ENCODE assay signal across 8 cellular contexts in the genomic region with DNA sequence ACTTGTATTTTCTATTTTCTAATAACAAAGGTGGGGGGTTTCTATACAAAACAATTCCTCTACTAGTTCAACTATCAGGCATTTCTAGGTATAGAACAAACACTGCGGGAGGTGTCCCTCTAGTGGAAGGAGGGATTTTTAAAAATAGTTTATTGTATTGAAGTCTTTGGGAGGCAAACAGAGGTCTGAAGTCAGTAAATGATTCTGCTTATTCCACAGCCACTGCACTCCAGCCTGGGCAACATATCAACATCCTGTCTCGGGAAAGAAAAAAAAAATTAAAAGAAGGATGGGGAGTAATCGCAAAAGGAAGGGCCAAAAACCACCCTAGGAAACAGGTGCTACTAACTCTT. TPM values are rescaled to one million over a fixed set of nuclear protein-coding genes. Genes with fewer than 3 reads are reported as not detected.
A peak's percentile ranks its signal among the peaks of the same experiment; 100 is the strongest.
DNase-seq lines count a peak whose midpoint lies in the region; ATAC-seq, FAIRE-seq and TF ChIP-seq lines count a peak whose summit lies in the region.

No MANE protein-coding gene starts in this region.

- H3K36me3 ChIP-seq in astrocyte (ENCODE audit: insufficient read depth, low read length) (peaks cover 3% of the 10 kb centered on the region), iPS-18a (ENCODE audit: control insufficient read depth, low read depth, low read length) (no peaks in the 10 kb centered on the region), small intestine (ENCODE audit: control insufficient read depth in 2 of 2, insufficient read depth in 2 of 2, low read length in 2 of 2) (no peaks in the 10 kb centered on the region)

- peaks cover 11% of the 10 kb centered on the region for H3K79me2 ChIP-seq in astrocyte (ENCODE audit: insufficient read depth, low read length)

- peak overlapping the region; percentile 28; the same call in 2 of the 3 replicates for H3K4me3 ChIP-seq in A549
- H3K4me3 ChIP-seq in astrocyte (ENCODE audit: insufficient read depth, low read depth, low read length): peak overlapping the region; percentile 48
- peak overlapping the region; percentile 43 for H3K4me3 ChIP-seq in iPS-18a (ENCODE audit: low read length)
- no peak overlapping the region for H3K4me3 ChIP-seq in small intestine (ENCODE audit: low read depth in 1 of 2, low read length in 2 of 2)

- H2AFZ ChIP-seq in astrocyte (ENCODE audit: low read depth, low read length): peak overlapping the region; percentile 61

- no peak overlapping the region for H3K27ac Mint-ChIP-seq in astrocyte (ENCODE audit: unreplicated experiment)

- peaks cover 4% of the 10 kb centered on the region for H4K20me1 ChIP-seq in astrocyte (ENCODE audit: insufficient read depth, low read length)

- peaks cover 15% of the 10 kb centered on the region for H3K4me1 Mint-ChIP-seq in astrocyte (ENCODE audit: low read depth, unreplicated experiment)

- WGBS in A549 (ENCODE audit: missing lambda C conversion rate): 0% methylated on average over 3 of the region's 3 CpGs
- 0 to 2% (median 0%) methylated on average over 3 of the region's 3 CpGs for WGBS in small intestine, 3 donors

- POLR2A ChIA-PET in A549 (lab: Yijun Ruan, JAX): interaction anchor here (1.0 to 1.2 kb wide), 3 partner anchors 12 to 366 kb away, joined by 3 to 9 read pairs (median 3); no protein-coding TSS in a partner anchor

- H3K4me3 Mint-ChIP-seq in astrocyte (ENCODE audit: unreplicated experiment): peak overlapping the region; percentile 97

- CTCF ChIA-PET in A549 (lab: Yijun Ruan, JAX): interaction anchor here (0.5 to 4.3 kb wide), 42 partner anchors 8 to 551 kb away, joined by 3 to 47 read pairs (median 4); no protein-coding TSS in a partner anchor

- H3K4me1 ChIP-seq in A549: peaks cover 25% of the 10 kb centered on the region
- H3K4me1 ChIP-seq in astrocyte (ENCODE audit: insufficient read depth, low read length): peaks cover 17% of the 10 kb centered on the region
- peaks cover 3% of the 10 kb centered on the region for H3K4me1 ChIP-seq in iPS-18a (ENCODE audit: control insufficient read depth, low read depth, low read length)
- peaks cover 2 to 7% of the 10 kb centered on the region in 2 donors for H3K4me1 ChIP-seq in small intestine (ENCODE audit: control insufficient read depth in 2 of 2, insufficient read depth in 1 of 2, low read depth in 1 of 2, low read length in 1 of 2)

- peak; percentile 23 to 47; a peak in 4 of 5 replicates for TF ChIP-seq RAD21 in A549 (conservative IDR thresholded peaks at IDR 0.05 in 1 of 2, IDR thresholded peaks at IDR 0.05 in 1 of 2)

- H3K9me3 ChIP-seq in A549: no peaks in the 10 kb centered on the region
- no peaks in the 10 kb centered on the region for H3K9me3 ChIP-seq in astrocyte (ENCODE audit: insufficient read depth, low read depth, low read length)
- no peaks in the 10 kb centered on the region for H3K9me3 ChIP-seq in iPS-18a (ENCODE audit: control insufficient read depth, low read depth, low read length)
- H3K9me3 ChIP-seq in small intestine (ENCODE audit: control insufficient read depth, low read depth): no peaks in the 10 kb centered on the region

- TF ChIP-seq EP300 in A549 (IDR thresholded peaks at IDR 0.05): no peak

- H3K27me3 Mint-ChIP-seq in astrocyte (ENCODE audit: low read depth, unreplicated experiment): peaks cover 3% of the 10 kb centered on the region

- TF ChIP-seq POLR2A in A549 (IDR thresholded peaks at IDR 0.05; ENCODE audit: low read length): no peak

- TF ChIP-seq CTCF in A549 (IDR thresholded peaks at IDR 0.05) (no peak), astrocyte (IDR thresholded peaks at IDR 0.05; ENCODE audit: insufficient read depth, low read depth, low read length) (no peak)

- ATAC-seq in A549 (peak; percentile 61), GM21360 (IDR thresholded peaks at IDR 0.05; ENCODE audit: unreplicated experiment) (no peak)

- peak overlapping the region; percentile 96 for H3K9ac ChIP-seq in astrocyte (ENCODE audit: low read length)
- H3K9ac ChIP-seq in iPS-18a (ENCODE audit: low read length): peak overlapping the region; percentile 49

- H3K27ac ChIP-seq in A549: peak overlapping the region; percentile 59 to 75
- H3K27ac ChIP-seq in astrocyte (ENCODE audit: low read depth, low read length): peak overlapping the region; percentile 19
- H3K27ac ChIP-seq in iPS-18a (ENCODE audit: low read length): peak overlapping the region; percentile 71
- no peak overlapping the region for H3K27ac ChIP-seq in small intestine (ENCODE audit: low read depth in 1 of 2, low read length in 1 of 2)

- H3K9me3 Mint-ChIP-seq in astrocyte (ENCODE audit: unreplicated experiment): no peaks in the 10 kb centered on the region

- H3K4me2 ChIP-seq in A549: peak overlapping the region; percentile 82
- H3K4me2 ChIP-seq in astrocyte (ENCODE audit: low read length): peak overlapping the region; percentile 96

- DNase-seq in A549 (ENCODE audit: low read depth in 1 of 2, low spot score in 1 of 2) (peak in 1 of 2 experiments; percentile 40), GM18507 (ENCODE audit: extremely low spot score, insufficient read length, low read depth) (peak; percentile 14), NCI-H526 treated with DMSO at 0.1 percent for 48 hours (lab: John Stamatoyannopoulos, UW) (peak; percentile 66), astrocyte (ENCODE audit: low read depth) (peak; percentile 31), small intestine (peak; percentile 44), islet precursor cell (no peak)

- H3K36me3 Mint-ChIP-seq in astrocyte (ENCODE audit: low read depth, unreplicated experiment): no peaks in the 10 kb centered on the region

- H3K27me3 ChIP-seq in astrocyte (ENCODE audit: insufficient read depth, low read length) (no peaks in the 10 kb centered on the region), iPS-18a (ENCODE audit: control insufficient read depth, insufficient read depth, low read length) (no peaks in the 10 kb centered on the region), small intestine (ENCODE audit: control insufficient read depth in 2 of 2, insufficient read depth in 2 of 2, low read length in 2 of 2) (no peaks in the 10 kb centered on the region)

- FAIRE-seq in A549 (lab: Jason Lieb, UNC): no peak
- no peak for FAIRE-seq in GM18507 (lab: Jason Lieb, UNC)
- no peak for FAIRE-seq in astrocyte (lab: Jason Lieb, UNC)
- no peak for FAIRE-seq in small intestine (lab: Jason Lieb, UNC)

TF ChIP-seq in A549, 52 proteins besides CTCF, POLR2A, EP300 and RAD21:
- TF ChIP-seq TP53 (CRISPR knock-in tag; IDR thresholded peaks at IDR 0.05): no peak
- TF ChIP-seq, protein P1, sequence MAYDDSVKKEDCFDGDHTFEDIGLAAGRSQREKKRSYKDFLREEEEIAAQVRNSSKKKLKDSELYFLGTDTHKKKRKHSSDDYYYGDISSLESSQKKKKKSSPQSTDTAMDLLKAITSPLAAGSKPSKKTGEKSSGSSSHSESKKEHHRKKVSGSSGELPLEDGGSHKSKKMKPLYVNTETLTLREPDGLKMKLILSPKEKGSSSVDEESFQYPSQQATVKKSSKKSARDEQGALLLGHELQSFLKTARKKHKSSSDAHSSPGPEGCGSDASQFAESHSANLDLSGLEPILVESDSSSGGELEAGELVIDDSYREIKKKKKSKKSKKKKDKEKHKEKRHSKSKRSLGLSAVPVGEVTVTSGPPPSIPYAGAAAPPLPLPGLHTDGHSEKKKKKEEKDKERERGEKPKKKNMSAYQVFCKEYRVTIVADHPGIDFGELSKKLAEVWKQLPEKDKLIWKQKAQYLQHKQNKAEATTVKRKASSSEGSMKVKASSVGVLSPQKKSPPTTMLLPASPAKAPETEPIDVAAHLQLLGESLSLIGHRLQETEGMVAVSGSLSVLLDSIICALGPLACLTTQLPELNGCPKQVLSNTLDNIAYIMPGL (CRISPR knock-in tag; IDR thresholded peaks at IDR 0.05; ENCODE audit: borderline replicate concordance): no peak
- TF ChIP-seq, protein P2, sequence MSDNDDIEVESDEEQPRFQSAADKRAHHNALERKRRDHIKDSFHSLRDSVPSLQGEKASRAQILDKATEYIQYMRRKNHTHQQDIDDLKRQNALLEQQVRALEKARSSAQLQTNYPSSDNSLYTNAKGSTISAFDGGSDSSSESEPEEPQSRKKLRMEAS (IDR thresholded peaks at IDR 0.05): no peak
- TF ChIP-seq EHF (CRISPR knock-in tag; IDR thresholded peaks at IDR 0.05): no peak
- TF ChIP-seq ZC3H11A (IDR thresholded peaks at IDR 0.05): no peak
- TF ChIP-seq RFX5 (IDR thresholded peaks at IDR 0.05): no peak
- no peak for TF ChIP-seq KDM5A (IDR thresholded peaks at IDR 0.05)
- no peak for TF ChIP-seq KDM1A (IDR thresholded peaks at IDR 0.05; ENCODE audit: low read depth)
- no peak for TF ChIP-seq EHMT2 (IDR thresholded peaks at IDR 0.05; ENCODE audit: low read depth)
- no peak for TF ChIP-seq RNF2 (IDR thresholded peaks at IDR 0.05; ENCODE audit: borderline replicate concordance, low read depth)
- TF ChIP-seq HOXB5 (CRISPR knock-in tag; IDR thresholded peaks at IDR 0.05): no peak
- no peak for TF ChIP-seq FOXS1 (CRISPR knock-in tag; IDR thresholded peaks at IDR 0.05)
- no peak for TF ChIP-seq FOSL2 (IDR thresholded peaks at IDR 0.05)
- TF ChIP-seq FOSL2 (CRISPR knock-in tag; IDR thresholded peaks at IDR 0.05): no peak
- TF ChIP-seq, protein P3, sequence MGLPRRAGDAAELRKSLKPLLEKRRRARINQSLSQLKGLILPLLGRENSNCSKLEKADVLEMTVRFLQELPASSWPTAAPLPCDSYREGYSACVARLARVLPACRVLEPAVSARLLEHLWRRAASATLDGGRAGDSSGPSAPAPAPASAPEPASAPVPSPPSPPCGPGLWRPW (IDR thresholded peaks at IDR 0.05): no peak
- no peak for TF ChIP-seq MAFK (IDR thresholded peaks at IDR 0.05; ENCODE audit: partially characterized antibody)
- no peak for TF ChIP-seq MYC (IDR thresholded peaks at IDR 0.05; ENCODE audit: borderline replicate concordance, low read length)
- no peak for TF ChIP-seq ZNF302 (CRISPR knock-in tag; IDR thresholded peaks at IDR 0.05)
- TF ChIP-seq GATA3 (IDR thresholded peaks at IDR 0.05; ENCODE audit: borderline replicate concordance): no peak
- TF ChIP-seq BHLHE40 (IDR thresholded peaks at IDR 0.05; ENCODE audit: low read depth, low read length): no peak
- TF ChIP-seq FOSB (CRISPR knock-in tag; IDR thresholded peaks at IDR 0.05): no peak

RNA-seq across cellular contexts. Expression of a gene that starts 0.6 kb away (rescaled TPM):
- polyA plus RNA-seq in A549 (2011; rRNA removed) (15.1 and 20.8 TPM in 2 replicates), A549 (2017; fragmentation: RNase III; extraction: RNeasy Plus Mini Kit Qiagen cat#74134 plus additional on column Dnase treatment) (5.6 to 5.9 TPM (median 5.9 TPM) in 3 replicates), small intestine (1 to 10 TPM in 1 of 3 donors, under 1 TPM in 2; 0.67 to 2.1 (median 0.81) TPM)
- 2.4 TPM in 2 replicates for polyA plus RNA-seq in A549 (2012; cell fraction: cytosol; rRNA removed)
- polyA plus RNA-seq in A549 (2012; cell fraction: nucleus; rRNA removed): 2.5 and 4.4 TPM in 2 replicates
- 13.9 and 21.4 TPM in 2 replicates for polyA minus RNA-seq in A549 (2011; rRNA and poly(A)+ RNA removed)
- total RNA-seq in astrocyte: 13.9 and 15.6 TPM in 2 replicates

Comparison
In these comparisons a context has a peak if more than half of its experiments do, and no peak if none do; other contexts are left out.
1. H3K27ac ChIP-seq: peak in A549 (2 of 2), astrocyte (single experiment) and iPS-18a (single experiment); none in small intestine (0 of 2).
2. H3K4me3 ChIP-seq: peak in A549 (single experiment), astrocyte (single experiment) and iPS-18a (single experiment); none in small intestine (0 of 2).